In genomic region chr1:6599141-6599975, GRCh38 we compare ENCODE assay signal across 9 cellular contexts. TPM values are rescaled to one million over a fixed set of nuclear protein-coding genes. Genes with fewer than 3 reads are reported as not detected.
DNase-seq lines count a peak whose midpoint lies in the region; ATAC-seq and TF ChIP-seq lines count a peak whose summit lies in the region.
"Had no signal": no experiment of that assay in that cellular context is flagged by ENCODE, and none has a peak within 500 bp of the region (broad histone marks: within the 10 kb centered on the region; RNA-seq: fewer than 3 reads in every experiment).

No MANE protein-coding gene starts in this region.

- H3F3A ChIP-seq in PC-9 (ENCODE audit: insufficient read depth, low read depth) = peaks cover 2% of the 10 kb centered on the region; the same call in 1 of the 2 replicates

- CTCF ChIA-PET in PC-9 (lab: Charles Lee) = interaction anchor here (1.1 to 1.4 kb wide), 2 partner anchors 31 to 176 kb away, joined by 3 read pairs; no protein-coding TSS in a partner anchor

- H3K36me3 ChIP-seq in BLaER1 = peaks cover 50% of the 10 kb centered on the region
- no peaks in the 10 kb centered on the region for H3K36me3 ChIP-seq in PC-9 (ENCODE audit: low read depth)
- peaks cover 12 to 24% (median 17%) of the 10 kb centered on the region in 4 donors for H3K36me3 ChIP-seq in liver (ENCODE audit: control insufficient read depth in 4 of 4, insufficient read depth in 3 of 4, low read depth in 1 of 4, low read length in 3 of 4)
- no peaks in the 10 kb centered on the region for H3K36me3 ChIP-seq in mucosa of descending colon (ENCODE audit: low read depth)

- ATAC-seq in stimulated activated naive B cell treated with anti-CD40 and anti-IgM and Interleukin-4, amounts not matched to agents 10 μg/mL and 1 μg/mL and 100 μg/mL, for 72 hours (replicated peaks) = no peak
- ATAC-seq in GM19351 (IDR thresholded peaks at IDR 0.05; ENCODE audit: unreplicated experiment) (no peak), mucosa of descending colon (no peak)

- intact Hi-C loops in PC-9 (cut with micrococcal nuclease; ENCODE audit: unreplicated experiment) = no loop called here
- intact Hi-C loops in mucosa of descending colon (cut with DNase I, micrococcal nuclease) = no loop called here

- BruUV-seq in PC-9 (replicated peaks; lab: Mats Ljungman, UMichigan) = no TSS peak

- TF ChIP-seq CTCF in PC-9 (conservative IDR thresholded peaks at IDR 0.05) = no peak
- no peak for TF ChIP-seq CTCF in liver (IDR thresholded peaks at IDR 0.05; ENCODE audit: low read depth, low read length, missing input control)
- no peak for TF ChIP-seq CTCF in mucosa of descending colon (IDR thresholded peaks at IDR 0.05)

- H3K9ac ChIP-seq in BLaER1 = peak overlapping the region; percentile 84
- no peak overlapping the region for H3K9ac ChIP-seq in liver (ENCODE audit: low read depth in 1 of 2, low read length in 2 of 2)

- H3K4me2 ChIP-seq in BLaER1 (peak overlapping the region; percentile 91), PC-9 (peak overlapping the region; percentile 99)

- TF ChIP-seq RAD21 in liver (IDR thresholded peaks at IDR 0.05) = no peak

- no peaks in the 10 kb centered on the region for H3K9me3 Mint-ChIP-seq in activated naive CD8-positive, alpha-beta T cell (ENCODE audit: low read depth)
- H3K9me3 Mint-ChIP-seq in stimulated activated naive B cell treated with anti-CD40 and anti-IgM and Interleukin-4, amounts not matched to agents 10 μg/mL and 1 μg/mL and 100 μg/mL, for 72 hours = no peaks in the 10 kb centered on the region

- H3K9me3 ChIP-seq in BLaER1 (no peaks in the 10 kb centered on the region), PC-9 (ENCODE audit: insufficient read depth, low read depth) (no peaks in the 10 kb centered on the region), liver (ENCODE audit: control insufficient read depth in 4 of 4, low read length in 3 of 4) (no peaks in the 10 kb centered on the region), mucosa of descending colon (no peaks in the 10 kb centered on the region)

- peak; percentile 57 to 63 for DNase-seq in PC-9
- no peak for DNase-seq in stimulated activated naive B cell treated with anti-CD40 and anti-IgM and Interleukin-4, amounts not matched to agents 10 μg/mL and 1 μg/mL and 100 μg/mL, for 72 hours
- DNase-seq in NCI-H524 treated with DMSO at 0.1 percent for 48 hours (lab: John Stamatoyannopoulos, UW) = no peak
- no peak for DNase-seq in mucosa of descending colon

- peaks cover 52% of the 10 kb centered on the region for H3K79me2 ChIP-seq in PC-9 (ENCODE audit: low read depth)

- H3K27me3 Mint-ChIP-seq in activated naive CD8-positive, alpha-beta T cell = no peaks in the 10 kb centered on the region
- H3K27me3 Mint-ChIP-seq in stimulated activated naive B cell treated with anti-CD40 and anti-IgM and Interleukin-4, amounts not matched to agents 10 μg/mL and 1 μg/mL and 100 μg/mL, for 72 hours = no peaks in the 10 kb centered on the region

- H3K9me2 ChIP-seq in PC-9 (ENCODE audit: insufficient read depth) = no peaks in the 10 kb centered on the region

- 74% methylated on average over 31 of the region's 31 CpGs for WGBS in liver

- H3K4me1 Mint-ChIP-seq in activated naive CD8-positive, alpha-beta T cell (ENCODE audit: low read depth) = peaks cover 51% of the 10 kb centered on the region
- H3K4me1 Mint-ChIP-seq in stimulated activated naive B cell treated with anti-CD40 and anti-IgM and Interleukin-4, amounts not matched to agents 10 μg/mL and 1 μg/mL and 100 μg/mL, for 72 hours = peaks cover 30 to 69% of the 10 kb centered on the region in 2 donors

- peaks cover 78% of the 10 kb centered on the region for H4K20me1 ChIP-seq in BLaER1
- no peaks in the 10 kb centered on the region; the same call in 1 of the 2 replicates for H4K20me1 ChIP-seq in PC-9 (ENCODE audit: insufficient read depth)

- H3K27ac ChIP-seq in BLaER1 = peak overlapping the region; percentile 41
- H3K27ac ChIP-seq in PC-9 = no peak overlapping the region
- H3K27ac ChIP-seq in liver (ENCODE audit: low read depth in 1 of 2, low read length in 2 of 2) = peak overlapping the region; percentile 58 to 65

- no peaks in the 10 kb centered on the region for H3K27me3 ChIP-seq in BLaER1
- no peaks in the 10 kb centered on the region for H3K27me3 ChIP-seq in PC-9 (ENCODE audit: insufficient read depth, low read depth)
- no peaks in the 10 kb centered on the region for H3K27me3 ChIP-seq in liver (ENCODE audit: control insufficient read depth in 4 of 4, insufficient read depth in 4 of 4, low read length in 3 of 4)

- peak overlapping the region; percentile 100 for H3K4me3 Mint-ChIP-seq in activated naive CD8-positive, alpha-beta T cell
- H3K4me3 Mint-ChIP-seq in stimulated activated naive B cell treated with anti-CD40 and anti-IgM and Interleukin-4, amounts not matched to agents 10 μg/mL and 1 μg/mL and 100 μg/mL, for 72 hours = peak overlapping the region; percentile 69 to 91

- peaks cover 4% of the 10 kb centered on the region for H3K36me3 Mint-ChIP-seq in activated naive CD8-positive, alpha-beta T cell
- peaks cover 13 to 42% of the 10 kb centered on the region in 2 donors for H3K36me3 Mint-ChIP-seq in stimulated activated naive B cell treated with anti-CD40 and anti-IgM and Interleukin-4, amounts not matched to agents 10 μg/mL and 1 μg/mL and 100 μg/mL, for 72 hours

- H3K27ac Mint-ChIP-seq in activated naive CD8-positive, alpha-beta T cell = peak overlapping the region; percentile 98
- H3K27ac Mint-ChIP-seq in stimulated activated naive B cell treated with anti-CD40 and anti-IgM and Interleukin-4, amounts not matched to agents 10 μg/mL and 1 μg/mL and 100 μg/mL, for 72 hours = peak overlapping the region; percentile 31

- H2AFZ ChIP-seq in PC-9 = no peak overlapping the region

- POLR2A ChIA-PET in PC-9 (lab: Charles Lee; ENCODE audit: unreplicated experiment) = interaction anchor here (0.6 to 0.8 kb wide), 2 partner anchors 213 to 1313 kb away, joined by 3 to 12 read pairs; no protein-coding TSS in a partner anchor

- H3K4me3 ChIP-seq in BLaER1 = peak overlapping the region; percentile 77
- H3K4me3 ChIP-seq in PC-9 = peak overlapping the region; percentile 86; the same call in 1 of the 2 replicates
- peak overlapping the region; percentile 14 to 73 (median 18) for H3K4me3 ChIP-seq in liver (ENCODE audit: low read depth in 1 of 3, low read length in 3 of 3)
- no peak overlapping the region for H3K4me3 ChIP-seq in mucosa of descending colon

- H3K4me1 ChIP-seq in BLaER1 (peaks cover 43% of the 10 kb centered on the region), PC-9 (replicated peaks; ENCODE audit: insufficient read depth) (no peaks in the 10 kb centered on the region), liver (ENCODE audit: control insufficient read depth in 4 of 4, insufficient read depth in 4 of 4, low read length in 3 of 4) (peaks cover 7 to 52% (median 35%) of the 10 kb centered on the region in 4 donors), mucosa of descending colon (ENCODE audit: low read depth) (peaks cover 17% of the 10 kb centered on the region)

TF ChIP-seq in liver, 16 proteins besides CTCF, POLR2A, EP300 and RAD21:
- TF ChIP-seq REST (IDR thresholded peaks at IDR 0.05) = peak; percentile 43
- no peak for TF ChIP-seq JUND (IDR thresholded peaks at IDR 0.05)
- TF ChIP-seq FOXA1 (IDR thresholded peaks at IDR 0.05) = no peak

RNA-seq across cellular contexts. Expression of gene KLHL21, which starts 3.3 kb away (rescaled TPM):
- total RNA-seq in PC-9 (2021) (20.6 and 24.4 TPM in 2 replicates), liver (10 to 100 TPM; 20.8 to 30.4 TPM), mucosa of descending colon (10 to 100 TPM in 2 of 3 donors, 1 to 10 TPM in 1; 8.7 to 68.2 (median 10.7) TPM)
- polyA plus RNA-seq in liver = 10 to 100 TPM in 1 of 2 donors, 1 to 10 TPM in 1; 8.7 to 12.4 TPM

RNA-seq across cellular contexts. Expression of gene PHF13, which starts 14.2 kb away (rescaled TPM):
- total RNA-seq in PC-9 (2021) (18.2 and 20.9 TPM in 2 replicates), liver (1 to 10 TPM; 4.1 to 8.7 TPM), mucosa of descending colon (10 to 100 TPM in 1 of 3 donors, 1 to 10 TPM in 2; 6.6 to 21.5 (median 8.9) TPM)
- 1 to 10 TPM; 1.4 to 3.5 TPM for polyA plus RNA-seq in liver

RNA-seq across cellular contexts. Expression of gene ZBTB48, which starts 19.6 kb away (rescaled TPM):
- total RNA-seq in PC-9 (2021) (17.2 and 25.5 TPM in 2 replicates), liver (10 to 100 TPM in 1 of 2 donors, 1 to 10 TPM in 1; 8.3 to 18.1 TPM), mucosa of descending colon (10 to 100 TPM; 36.8 to 53.9 (median 42.3) TPM)
- polyA plus RNA-seq in liver = 10 to 100 TPM in 1 of 2 donors, 1 to 10 TPM in 1; 9.4 to 16.8 TPM

RNA-seq across cellular contexts. Expression of gene THAP3, which starts 25.3 kb away (rescaled TPM):
- 14.6 and 18.7 TPM in 2 replicates for total RNA-seq in PC-9 (2021)
- 1 to 10 TPM; 7.2 to 8.7 TPM for total RNA-seq in liver
- 10 to 100 TPM in 1 of 2 donors, 1 to 10 TPM in 1; 8.4 to 10.2 TPM for polyA plus RNA-seq in liver
- total RNA-seq in mucosa of descending colon = 10 to 100 TPM in 2 of 3 donors, 1 to 10 TPM in 1; 8.5 to 19.4 (median 13.7) TPM

RNA-seq across cellular contexts. Expression of gene TAS1R1, which starts 44.3 kb away (rescaled TPM):
- not detected in 2 replicates for total RNA-seq in PC-9 (2021)
- not detected for total RNA-seq in liver
- not detected for polyA plus RNA-seq in liver
- under 1 TPM in 2 of 3 donors, not detected in 1; 0.13 to 0.14 TPM for total RNA-seq in mucosa of descending colon
- total RNA-seq: dermis microvascular lymphatic vessel endothelial cell had no signal

Comparison
In these comparisons a context has a peak if more than half of its experiments do, and no peak if none do; other contexts are left out.
1. DNase-seq: peak in PC-9 (2 of 2); none in stimulated activated naive B cell treated with anti-CD40 and anti-IgM and Interleukin-4, amounts not matched to agents 10 μg/mL and 1 μg/mL and 100 μg/mL, for 72 hours (single experiment), NCI-H524 treated with DMSO at 0.1 percent for 48 hours (single experiment) and mucosa of descending colon (0 of 3).